8 cellular contexts compared by ENCODE assay signal in genomic region chr1:40668769-40669525, GRCh38. TPM values are rescaled to one million over a fixed set of nuclear protein-coding genes. Genes with fewer than 3 reads are reported as not detected.
A peak's percentile ranks its signal among the peaks of the same experiment; 100 is the strongest.
DNase-seq lines count a peak whose midpoint lies in the region; ATAC-seq and TF ChIP-seq lines count a peak whose summit lies in the region.

No MANE protein-coding gene starts in this region.

- H3K9me3 Mint-ChIP-seq in CD8-positive, alpha-beta T cell, result no peaks in the 10 kb centered on the region
- H3K9me3 Mint-ChIP-seq in activated T-cell treated with anti-CD3 and anti-CD28 coated beads, Interleukin-2, amount 50 U/mL, for 72 hours, result no peaks in the 10 kb centered on the region
- peaks cover 4% of the 10 kb centered on the region for H3K9me3 Mint-ChIP-seq in nephron progenitor cell

- H3K27ac ChIP-seq in CD8-positive, alpha-beta T cell (ENCODE audit: low read depth, low read length), result no peak overlapping the region
- no peak overlapping the region for H3K27ac ChIP-seq in Peyer's patch

- POLR2A ChIA-PET in CD8-positive, alpha-beta T cell (lab: Charles Lee), result interaction anchor here (0.5 to 1.4 kb wide), 2 partner anchors 15 to 20 kb away, joined by 3 to 4 read pairs; no protein-coding TSS in a partner anchor

- H3K9me3 ChIP-seq in CD8-positive, alpha-beta T cell (ENCODE audit: low read length), result no peaks in the 10 kb centered on the region
- no peaks in the 10 kb centered on the region for H3K9me3 ChIP-seq in Peyer's patch

- DNase-seq in CD8-positive, alpha-beta T cell, result peak; percentile 71 to 87 (median 79)
- peak; percentile 71 for DNase-seq in KG1 (lab: John Stamatoyannopoulos, UW)
- DNase-seq in Peyer's patch, result peak; percentile 80 to 95 (median 88)
- DNase-seq in activated T-cell treated with anti-CD3 and anti-CD28 coated beads, Interleukin-2, amount 50 U/mL, for 72 hours, result peak; percentile 88
- peak; percentile 33 for DNase-seq in fibroblast of gingiva (ENCODE audit: low read depth)
- DNase-seq in nephron progenitor cell, result peak; percentile 89
- peak; percentile 89 for DNase-seq in stimulated activated naive CD8-positive, alpha-beta T cell treated with anti-CD3 and anti-CD28 coated beads, Interleukin-15, Interleukin-2, amounts not matched to agents 100 U/mL and 50 U/mL, for 24 hours

- CTCF ChIA-PET in CD8-positive, alpha-beta T cell (lab: Charles Lee), result interaction anchor here (0.6 to 3.0 kb wide), 30 partner anchors 9 to 587 kb away, joined by 3 to 26 read pairs (median 4); partner anchors contain the start of gene NFYC

- intact Hi-C loops in CD8-positive, alpha-beta T cell (cut with DNase I, micrococcal nuclease), result loop anchor here (1.0 to 10.0 kb wide), 9 partner anchors 22 to 693 kb away; partner anchors contain the start of genes COL9A2 (in 1 of the 2), FOXO6 (in 1 of the 2) and NFYC (in 1 of the 2)

- TF ChIP-seq POLR2A in Peyer's patch (IDR thresholded peaks at IDR 0.05), result no peak

- no peaks in the 10 kb centered on the region for H3K27me3 ChIP-seq in CD8-positive, alpha-beta T cell (ENCODE audit: insufficient read depth, low read length)
- H3K27me3 ChIP-seq in Peyer's patch, result no peaks in the 10 kb centered on the region

- H3K4me3 Mint-ChIP-seq in CD8-positive, alpha-beta T cell, result peak overlapping the region; percentile 37
- peak overlapping the region; percentile 78 to 80 for H3K4me3 Mint-ChIP-seq in activated T-cell treated with anti-CD3 and anti-CD28 coated beads, Interleukin-2, amount 50 U/mL, for 72 hours
- no peak overlapping the region for H3K4me3 Mint-ChIP-seq in nephron progenitor cell

- TF ChIP-seq CTCF in CD8-positive, alpha-beta T cell (IDR thresholded peaks at IDR 0.05), result peak; percentile 90
- TF ChIP-seq CTCF in Peyer's patch (IDR thresholded peaks at IDR 0.05) (peak; percentile 87 to 97 (median 92)), nephron progenitor cell (IDR thresholded peaks at IDR 0.05) (peak; percentile 97)

- no peak overlapping the region for H3K27ac Mint-ChIP-seq in CD8-positive, alpha-beta T cell
- H3K27ac Mint-ChIP-seq in activated T-cell treated with anti-CD3 and anti-CD28 coated beads, Interleukin-2, amount 50 U/mL, for 72 hours, result no peak overlapping the region
- H3K27ac Mint-ChIP-seq in nephron progenitor cell, result no peak overlapping the region

- no peaks in the 10 kb centered on the region for H3K27me3 Mint-ChIP-seq in CD8-positive, alpha-beta T cell (ENCODE audit: low read depth)
- peaks cover 5% of the 10 kb centered on the region for H3K27me3 Mint-ChIP-seq in activated T-cell treated with anti-CD3 and anti-CD28 coated beads, Interleukin-2, amount 50 U/mL, for 72 hours (ENCODE audit: low read depth)
- H3K27me3 Mint-ChIP-seq in nephron progenitor cell (ENCODE audit: low read depth, poor library complexity), result peaks cover 24% of the 10 kb centered on the region

- ATAC-seq in CD8-positive, alpha-beta T cell, result peak; percentile 78
- ATAC-seq in GM21390 (IDR thresholded peaks at IDR 0.05; ENCODE audit: unreplicated experiment), result peak; percentile 55
- ATAC-seq in activated T-cell treated with anti-CD3 and anti-CD28 coated beads, Interleukin-2, amount 50 U/mL, for 72 hours (replicated peaks in 1 of 2), result peak; percentile 52 to 66
- peak; percentile 73 for ATAC-seq in stimulated activated naive CD8-positive, alpha-beta T cell treated with anti-CD3 and anti-CD28 coated beads, Interleukin-15, Interleukin-2, amounts not matched to agents 100 U/mL and 50 U/mL, for 24 hours

- peaks cover 13% of the 10 kb centered on the region for H3K4me1 Mint-ChIP-seq in CD8-positive, alpha-beta T cell (ENCODE audit: low read depth)
- peaks cover 21% of the 10 kb centered on the region for H3K4me1 Mint-ChIP-seq in activated T-cell treated with anti-CD3 and anti-CD28 coated beads, Interleukin-2, amount 50 U/mL, for 72 hours (ENCODE audit: low read depth)
- H3K4me1 Mint-ChIP-seq in nephron progenitor cell, result peaks cover 23% of the 10 kb centered on the region

- no peaks in the 10 kb centered on the region for H3K36me3 Mint-ChIP-seq in CD8-positive, alpha-beta T cell
- no peaks in the 10 kb centered on the region for H3K36me3 Mint-ChIP-seq in activated T-cell treated with anti-CD3 and anti-CD28 coated beads, Interleukin-2, amount 50 U/mL, for 72 hours (ENCODE audit: insufficient read depth in 2 of 2)
- H3K36me3 Mint-ChIP-seq in nephron progenitor cell (ENCODE audit: low read depth), result no peaks in the 10 kb centered on the region

- H3K36me3 ChIP-seq in CD8-positive, alpha-beta T cell (ENCODE audit: insufficient read depth, low read length), result no peaks in the 10 kb centered on the region
- no peaks in the 10 kb centered on the region for H3K36me3 ChIP-seq in Peyer's patch

- H3K4me1 ChIP-seq in CD8-positive, alpha-beta T cell (ENCODE audit: insufficient read depth, low read length), result peaks cover 15% of the 10 kb centered on the region
- H3K4me1 ChIP-seq in Peyer's patch, result peaks cover 0 to 22% (median 7%) of the 10 kb centered on the region in 4 donors

- H3K4me3 ChIP-seq in CD8-positive, alpha-beta T cell (ENCODE audit: low read depth, low read length), result peak overlapping the region; percentile 46
- peak overlapping the region in 3 of 4 donors; percentile 18 to 40 (median 33) for H3K4me3 ChIP-seq in Peyer's patch

RNA-seq across cellular contexts. Expression of gene RIMS3, which starts 3.5 kb away (rescaled TPM):
- under 1 TPM; 0.64 to 0.68 TPM for total RNA-seq in CD8-positive, alpha-beta T cell
- total RNA-seq in Peyer's patch, result 1 to 10 TPM; 2.5 to 6.6 (median 5.4) TPM
- 1 to 10 TPM; 8.8 to 9.3 TPM for total RNA-seq in activated T-cell treated with anti-CD3 and anti-CD28 coated beads, Interleukin-2, amount 50 U/mL, for 72 hours

RNA-seq across cellular contexts. Expression of gene NFYC, which starts 22.6 kb away (rescaled TPM):
- total RNA-seq in CD8-positive, alpha-beta T cell, result 10 to 100 TPM; 31.3 to 31.6 TPM
- 100 to 1,000 TPM in 1 of 4 donors, 10 to 100 TPM in 3; 53.1 to 122 (median 65.0) TPM for total RNA-seq in Peyer's patch
- total RNA-seq in activated T-cell treated with anti-CD3 and anti-CD28 coated beads, Interleukin-2, amount 50 U/mL, for 72 hours, result 10 to 100 TPM; 64.0 to 74.3 TPM

Comparison
In these comparisons a context has a peak if more than half of its experiments do, and no peak if none do; other contexts are left out.
1. DNase-seq: peak in every context shown above with its lines; median percentile 89 in nephron progenitor cell; 89 in stimulated activated naive CD8-positive, alpha-beta T cell treated with anti-CD3 and anti-CD28 coated beads, Interleukin-15, Interleukin-2, amounts not matched to agents 100 U/mL and 50 U/mL, for 24 hours; 88 in Peyer's patch; 88 in activated T-cell treated with anti-CD3 and anti-CD28 coated beads, Interleukin-2, amount 50 U/mL, for 72 hours; 79 in CD8-positive, alpha-beta T cell; 71 in KG1; 33 in fibroblast of gingiva.